In the genomic region with DNA sequence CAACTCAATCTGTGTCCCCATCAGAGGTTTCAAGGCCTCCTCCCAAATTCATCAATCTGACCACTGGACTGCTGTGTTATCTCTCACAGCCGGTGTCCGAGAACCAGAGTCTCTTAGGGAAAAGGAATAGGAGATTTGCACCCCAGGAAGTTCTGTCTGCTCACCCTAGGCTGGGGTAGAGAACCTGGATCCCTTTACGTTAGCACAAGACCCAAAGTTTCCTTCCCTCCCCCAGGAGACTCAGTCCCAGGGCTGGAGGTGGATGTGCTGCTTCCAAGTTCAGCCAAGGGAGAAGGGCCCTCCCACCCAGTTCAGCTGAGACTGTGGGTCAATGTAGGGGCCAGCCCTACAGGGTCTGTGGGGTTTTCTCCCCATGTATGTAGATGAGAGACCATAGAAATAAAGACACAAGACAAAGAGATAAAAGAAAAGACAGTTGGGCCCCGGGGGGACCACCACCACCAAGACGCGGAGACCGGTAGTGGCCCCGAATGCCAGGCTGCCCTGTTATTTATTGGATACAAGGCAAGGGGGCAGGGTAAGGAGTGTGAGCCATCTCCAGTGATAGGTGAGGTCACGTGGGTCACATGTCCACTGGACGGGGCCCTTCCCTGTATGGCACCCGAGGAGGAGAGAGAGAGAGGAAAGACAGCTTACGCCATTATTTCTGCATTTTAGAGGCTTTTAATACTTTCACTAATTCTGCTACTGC, we compare ENCODE assay signal across 1 cellular context.
TF ChIP-seq lines count a peak whose summit lies in the region.

No MANE protein-coding gene starts in this region.

TF ChIP-seq in IMR-90, 13 proteins besides CTCF, POLR2A, EP300 and RAD21:
- TF ChIP-seq NFE2L2 (IDR thresholded peaks at IDR 0.05; ENCODE audit: low read depth, low read length): no peak
- TF ChIP-seq, protein P1, sequence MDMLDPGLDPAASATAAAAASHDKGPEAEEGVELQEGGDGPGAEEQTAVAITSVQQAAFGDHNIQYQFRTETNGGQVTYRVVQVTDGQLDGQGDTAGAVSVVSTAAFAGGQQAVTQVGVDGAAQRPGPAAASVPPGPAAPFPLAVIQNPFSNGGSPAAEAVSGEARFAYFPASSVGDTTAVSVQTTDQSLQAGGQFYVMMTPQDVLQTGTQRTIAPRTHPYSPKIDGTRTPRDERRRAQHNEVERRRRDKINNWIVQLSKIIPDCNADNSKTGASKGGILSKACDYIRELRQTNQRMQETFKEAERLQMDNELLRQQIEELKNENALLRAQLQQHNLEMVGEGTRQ (IDR thresholded peaks at IDR 0.05; ENCODE audit: low read depth, low read length): no peak
- no peak for TF ChIP-seq BHLHE40 (IDR thresholded peaks at IDR 0.05; ENCODE audit: low read depth, low read length)
- TF ChIP-seq MAFK (IDR thresholded peaks at IDR 0.05; ENCODE audit: low read depth, low read length): no peak
- TF ChIP-seq RFX5 (IDR thresholded peaks at IDR 0.05; ENCODE audit: low read depth, low read length): no peak
- TF ChIP-seq RCOR1 (IDR thresholded peaks at IDR 0.05; ENCODE audit: insufficient replicate concordance, low read length): no peak
- TF ChIP-seq CEBPB (IDR thresholded peaks at IDR 0.05; ENCODE audit: low read depth, low read length): no peak
- TF ChIP-seq, protein P2, sequence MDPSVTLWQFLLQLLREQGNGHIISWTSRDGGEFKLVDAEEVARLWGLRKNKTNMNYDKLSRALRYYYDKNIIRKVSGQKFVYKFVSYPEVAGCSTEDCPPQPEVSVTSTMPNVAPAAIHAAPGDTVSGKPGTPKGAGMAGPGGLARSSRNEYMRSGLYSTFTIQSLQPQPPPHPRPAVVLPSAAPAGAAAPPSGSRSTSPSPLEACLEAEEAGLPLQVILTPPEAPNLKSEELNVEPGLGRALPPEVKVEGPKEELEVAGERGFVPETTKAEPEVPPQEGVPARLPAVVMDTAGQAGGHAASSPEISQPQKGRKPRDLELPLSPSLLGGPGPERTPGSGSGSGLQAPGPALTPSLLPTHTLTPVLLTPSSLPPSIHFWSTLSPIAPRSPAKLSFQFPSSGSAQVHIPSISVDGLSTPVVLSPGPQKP (IDR thresholded peaks at IDR 0.05; ENCODE audit: borderline replicate concordance, low read depth, low read length): no peak
